30 cellular contexts compared by ENCODE assay signal in genomic region chr21:40696246-40696645, GRCh38.
"Had no signal": no experiment of that assay in that cellular context is flagged by ENCODE, and none has a peak within 500 bp of the region (broad histone marks: within the 10 kb centered on the region; RNA-seq: fewer than 3 reads in every experiment).

No MANE protein-coding gene starts in this region.

- H3K27ac ChIP-seq: body of pancreas, cardiac muscle cell, colonic mucosa, gastroesophageal sphincter, parathyroid adenoma, psoas muscle, sigmoid colon, thoracic aorta had no signal

- ATAC-seq: activated CD4-positive, alpha-beta T cell treated with anti-CD3 and anti-CD28 coated beads for 36 hours; activated CD8-positive, alpha-beta memory T cell treated with anti-CD3 and anti-CD28 coated beads, Interleukin-2, amount 10 ng/mL, durations not matched to agents 7 days and 5 days; activated CD8-positive, alpha-beta T cell treated with anti-CD3 and anti-CD28 coated beads, Interleukin-2, amount 10 ng/mL, durations not matched to agents 7 days and 5 days; activated naive CD4-positive, alpha-beta T cell treated with anti-CD3 and anti-CD28 coated beads, Interleukin-2, amount 50 U/mL, for 72 hours; activated T-cell treated with anti-CD3 and anti-CD28 coated beads, Interleukin-2, amount 50 U/mL, for 72 hours; body of pancreas; gastroesophageal sphincter; left colon; naive thymus-derived CD8-positive, alpha-beta T cell; psoas muscle; stimulated activated effector memory CD8-positive, alpha-beta T cell treated with anti-CD3 and anti-CD28 coated beads, Interleukin-12 subunit alpha, Interleukin-12 subunit beta, amount 100 ng/mL, for 72 hours had no signal

- DNase-seq: activated CD4-positive, alpha-beta T cell treated with anti-CD3 and anti-CD28 coated beads for 36 hours; activated CD4-positive, CD25-positive, alpha-beta regulatory T cell; activated CD8-positive, alpha-beta memory T cell treated with anti-CD3 and anti-CD28 coated beads, Interleukin-2, amount 10 ng/mL, durations not matched to agents 7 days and 5 days; activated CD8-positive, alpha-beta T cell treated with anti-CD3 and anti-CD28 coated beads, Interleukin-2, amount 10 ng/mL, durations not matched to agents 7 days and 5 days; activated naive CD4-positive, alpha-beta T cell; activated T-cell treated with anti-CD3 and anti-CD28 coated beads for 4 hours; activated T-cell treated with anti-CD3 and anti-CD28 coated beads, Interleukin-2, amount 50 U/mL, for 72 hours; anterior cingulate cortex; body of pancreas; cerebellar nuclear complex; colonic mucosa; effector CD8-positive, alpha-beta T cell; erythroblast; head of caudate nucleus; hippocampal formation; kidney; left colon; naive thymus-derived CD8-positive, alpha-beta T cell; nucleus accumbens; psoas muscle; sigmoid colon; small intestine; stimulated activated CD4-positive, alpha-beta T cell treated with anti-CD3 and anti-CD28 coated beads, Interleukin-4, amount 100 ng/mL, for 24 hours; trophoblast cell had no signal

- H3K27me3 ChIP-seq: body of pancreas, cardiac muscle cell, colonic mucosa, gastroesophageal sphincter, sigmoid colon had no signal

- H3K4me1 ChIP-seq: body of pancreas, colonic mucosa, gastroesophageal sphincter, parathyroid adenoma, psoas muscle, sigmoid colon had no signal
